ENCODE assay signal across 8 cellular contexts in genomic region chr1:234980657-234981396, GRCh38.
A peak's percentile ranks its signal among the peaks of the same experiment; 100 is the strongest.
DNase-seq lines count a peak whose midpoint lies in the region; ATAC-seq and TF ChIP-seq lines count a peak whose summit lies in the region.

No MANE protein-coding gene starts in this region.

- no peak overlapping the region for H3K4me3 ChIP-seq in colonic mucosa

- TF ChIP-seq CTCF in colonic mucosa (IDR thresholded peaks at IDR 0.05): no peak

- no peaks in the 10 kb centered on the region for H3K27me3 Mint-ChIP-seq in IgD-negative memory B cell

- no peaks in the 10 kb centered on the region for H3K9me3 Mint-ChIP-seq in IgD-negative memory B cell

- peak; percentile 46 for ATAC-seq in GM19395 (IDR thresholded peaks at IDR 0.05; ENCODE audit: unreplicated experiment)

- no peaks in the 10 kb centered on the region for H3K36me3 ChIP-seq in colonic mucosa

- peaks cover 29% of the 10 kb centered on the region for H3K4me1 ChIP-seq in colonic mucosa

- H3K27me3 ChIP-seq in colonic mucosa: no peaks in the 10 kb centered on the region

- H3K27ac ChIP-seq in colonic mucosa: peak overlapping the region; percentile 90

- DNase-seq in 8988T (peak; percentile 47), colonic mucosa (peak; percentile 67), mesenteric fat pad (ENCODE audit: low spot score) (peak; percentile 94), COLO668 (lab: John Stamatoyannopoulos, UW; ENCODE audit: unreplicated experiment) (no peak)
- peak; percentile 78 to 87 for DNase-seq in activated CD4-positive, alpha-beta T cell treated with anti-CD3 and anti-CD28 coated beads for 4 hours
- DNase-seq in stimulated activated CD8-positive, alpha-beta memory T cell treated with anti-CD3 and anti-CD28 coated beads, Interleukin-15, amount 100 ng/mL, for 1 hour (ENCODE audit: low read depth): peak; percentile 39

- H3K9me3 ChIP-seq in colonic mucosa: no peaks in the 10 kb centered on the region

- intact Hi-C loops in colonic mucosa (cut with DNase I): loop anchor here (10.0 kb wide), 2 partner anchors 256 to 486 kb away; no protein-coding TSS in a partner anchor

- peak overlapping the region; percentile 42 to 86 (median 67) for H3K4me3 Mint-ChIP-seq in IgD-negative memory B cell

- peaks cover 42 to 57% (median 53%) of the 10 kb centered on the region in 3 donors for H3K4me1 Mint-ChIP-seq in IgD-negative memory B cell

- H3K9ac ChIP-seq in colonic mucosa (ENCODE audit: low read depth in 2 of 2, low read length in 2 of 2): peak overlapping the region; percentile 44 to 89

- H3K27ac Mint-ChIP-seq in IgD-negative memory B cell: peak overlapping the region; percentile 83 to 90 (median 89)

- peaks cover 2% of the 10 kb centered on the region for H3K36me3 Mint-ChIP-seq in IgD-negative memory B cell
